Comparison of ENCODE assay signal across 8 cellular contexts in the genomic region with DNA sequence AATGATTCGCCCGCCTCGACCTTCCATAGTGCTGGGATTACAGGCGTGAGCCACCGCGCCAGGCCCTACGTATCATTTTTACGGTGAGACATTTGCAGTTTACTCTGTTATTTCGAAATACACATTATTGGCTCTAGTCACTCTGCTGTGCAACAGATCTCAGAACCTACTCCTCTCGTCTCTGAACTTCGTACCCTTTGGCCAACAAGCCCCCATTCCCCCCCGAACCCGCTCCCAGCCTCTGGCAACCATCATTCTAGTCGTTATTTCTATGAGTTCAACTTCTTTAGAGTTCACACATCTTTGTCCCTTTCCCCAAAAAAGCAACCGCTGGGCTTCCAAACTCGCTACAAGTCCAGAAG. TPM values are rescaled to one million over a fixed set of nuclear protein-coding genes. Genes with fewer than 3 reads are reported as not detected.
A peak's percentile ranks its signal among the peaks of the same experiment; 100 is the strongest.
DNase-seq lines count a peak whose midpoint lies in the region; ATAC-seq, FAIRE-seq and TF ChIP-seq lines count a peak whose summit lies in the region.

No MANE protein-coding gene starts in this region.

- CTCF ChIA-PET in A549 (lab: Yijun Ruan, JAX): interaction anchor here (0.6 to 8.9 kb wide), 39 partner anchors 9 to 476 kb away, joined by 3 to 112 read pairs (median 5); a partner anchor contains a TSS
- CTCF ChIA-PET in Panc1 (lab: Charles Lee): interaction anchor here (0.9 to 1.3 kb wide), 4 partner anchors 16 to 33 kb away, joined by 3 to 28 read pairs (median 6); a partner anchor contains a TSS

- DNase-seq in A549 (ENCODE audit: low read depth in 1 of 2, low spot score in 1 of 2) (no peak), Panc1 (ENCODE audit: low read depth, low spot score) (no peak), colonic mucosa (peak; percentile 59), lower lobe of right lung (peak; percentile 59), NCI-H1436 (lab: John Stamatoyannopoulos, UW) (no peak)

- intact Hi-C loops in Panc1 (cut with micrococcal nuclease; ENCODE audit: unreplicated experiment) (loop anchor here (1.0 kb wide), 1 partner anchor 93 kb away; no protein-coding TSS in a partner anchor), colonic mucosa (cut with DNase I) (loop anchor here (5.0 kb wide), 1 partner anchor 94 kb away; no protein-coding TSS in a partner anchor), lower lobe of right lung (cut with DNase I) (loop anchor here (5.0 kb wide), 1 partner anchor 176 kb away; no protein-coding TSS in a partner anchor)

- ATAC-seq in A549 (peak in 1 of 2 experiments; percentile 10; a peak in 3 of 6 replicates), GM18498 (IDR thresholded peaks at IDR 0.05; ENCODE audit: unreplicated experiment) (peak; percentile 7), Panc1 (no peak), lower lobe of right lung (peak; percentile 60 to 65), GM18868 (IDR thresholded peaks at IDR 0.05; ENCODE audit: unreplicated experiment) (no peak)

- no peak for TF ChIP-seq POLR2A in A549 (IDR thresholded peaks at IDR 0.05; ENCODE audit: low read length)

- H3K4me2 ChIP-seq in A549: peak overlapping the region; percentile 74

- FAIRE-seq in A549 (lab: Jason Lieb, UNC): no peak

- H3K27ac ChIP-seq in A549 (peak overlapping the region; percentile 92 to 94), Panc1 (ENCODE audit: low read length) (peak overlapping the region; percentile 81), colonic mucosa (peak overlapping the region; percentile 81), lower lobe of right lung (peak overlapping the region; percentile 87), thymus (ENCODE audit: low read depth) (no peak overlapping the region)

- in situ Hi-C loops in Panc1 (cut with HindIII; ENCODE audit: low pct_unique_long_range_greater_than_20kb, low sequenced_read_pairs): no loop called here

- peaks cover 11% of the 10 kb centered on the region for H3K36me3 ChIP-seq in Panc1 (ENCODE audit: control insufficient read depth, insufficient read depth, low read length)
- no peaks in the 10 kb centered on the region for H3K36me3 ChIP-seq in colonic mucosa
- H3K36me3 ChIP-seq in lower lobe of right lung: peaks cover 32% of the 10 kb centered on the region
- no peaks in the 10 kb centered on the region for H3K36me3 ChIP-seq in thymus (ENCODE audit: control insufficient read depth, insufficient read depth)

- H3K4me1 ChIP-seq in A549 (peaks cover 71% of the 10 kb centered on the region), Panc1 (ENCODE audit: control insufficient read depth, insufficient read depth, low read length) (no peaks in the 10 kb centered on the region), colonic mucosa (no peaks in the 10 kb centered on the region), lower lobe of right lung (peaks cover 8% of the 10 kb centered on the region), thymus (ENCODE audit: control insufficient read depth, insufficient read depth, low read length) (no peaks in the 10 kb centered on the region)

- H3K4me3 ChIP-seq in A549 (peak overlapping the region; percentile 96), Panc1 (ENCODE audit: low read depth in 2 of 2, low read length in 2 of 2) (peak overlapping the region; percentile 69 to 86), colonic mucosa (peak overlapping the region; percentile 63), lower lobe of right lung (peak overlapping the region; percentile 74), thymus (ENCODE audit: low read length) (peak overlapping the region; percentile 42)

- no peak for TF ChIP-seq RAD21 in A549 (conservative IDR thresholded peaks at IDR 0.05 in 1 of 2, IDR thresholded peaks at IDR 0.05 in 1 of 2)

- H3K9me3 ChIP-seq in A549 (0 out of 3 replicates have a peak, but pooled peaks cover 4% of the 10 kb centered on the region), Panc1 (ENCODE audit: control insufficient read depth, insufficient read depth, low read depth, low read length) (no peaks in the 10 kb centered on the region), colonic mucosa (no peaks in the 10 kb centered on the region), lower lobe of right lung (no peaks in the 10 kb centered on the region), thymus (ENCODE audit: control insufficient read depth) (no peaks in the 10 kb centered on the region)

- 2% methylated on average over 16 of the region's 16 CpGs for WGBS in A549 (ENCODE audit: missing lambda C conversion rate)
- 3% methylated on average over 16 of the region's 16 CpGs for WGBS in thymus

- POLR2A ChIA-PET in A549 (lab: Yijun Ruan, JAX) (interaction anchor here (0.6 to 4.6 kb wide), 9 partner anchors 10 to 41 kb away, joined by 3 to 37 read pairs (median 4); a partner anchor contains a TSS), Panc1 (lab: Charles Lee) (no interaction called here)

- H3K9ac ChIP-seq in colonic mucosa (ENCODE audit: low read depth in 2 of 2, low read length in 2 of 2): peak overlapping the region; percentile 71 to 91

- H3K27me3 ChIP-seq in Panc1 (ENCODE audit: control insufficient read depth, insufficient read depth, low read length): no peaks in the 10 kb centered on the region
- H3K27me3 ChIP-seq in colonic mucosa: no peaks in the 10 kb centered on the region
- H3K27me3 ChIP-seq in lower lobe of right lung (ENCODE audit: low read depth): no peaks in the 10 kb centered on the region
- H3K27me3 ChIP-seq in thymus (ENCODE audit: control insufficient read depth, insufficient read depth): peaks cover 28% of the 10 kb centered on the region

- TF ChIP-seq CTCF in A549 (IDR thresholded peaks at IDR 0.05): no peak
- TF ChIP-seq CTCF in Panc1 (IDR thresholded peaks at IDR 0.05): no peak
- TF ChIP-seq CTCF in colonic mucosa (IDR thresholded peaks at IDR 0.05): no peak
- no peak for TF ChIP-seq CTCF in lower lobe of right lung (IDR thresholded peaks at IDR 0.05)

- BruUV-seq in Panc1 (replicated peaks; lab: Mats Ljungman, UMichigan): TSS peak; percentile 87

- no peak for TF ChIP-seq EP300 in A549 (IDR thresholded peaks at IDR 0.05)

TF ChIP-seq in A549, 52 proteins besides CTCF, POLR2A, EP300 and RAD21:
- TF ChIP-seq, protein P1, sequence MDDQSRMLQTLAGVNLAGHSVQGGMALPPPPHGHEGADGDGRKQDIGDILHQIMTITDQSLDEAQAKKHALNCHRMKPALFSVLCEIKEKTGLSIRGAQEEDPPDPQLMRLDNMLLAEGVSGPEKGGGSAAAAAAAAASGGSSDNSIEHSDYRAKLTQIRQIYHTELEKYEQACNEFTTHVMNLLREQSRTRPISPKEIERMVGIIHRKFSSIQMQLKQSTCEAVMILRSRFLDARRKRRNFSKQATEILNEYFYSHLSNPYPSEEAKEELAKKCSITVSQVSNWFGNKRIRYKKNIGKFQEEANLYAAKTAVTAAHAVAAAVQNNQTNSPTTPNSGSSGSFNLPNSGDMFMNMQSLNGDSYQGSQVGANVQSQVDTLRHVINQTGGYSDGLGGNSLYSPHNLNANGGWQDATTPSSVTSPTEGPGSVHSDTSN (IDR thresholded peaks at IDR 0.05): peak; percentile 42; the same call in 1 of the 2 replicates
- TF ChIP-seq ZC3H11A (IDR thresholded peaks at IDR 0.05): no peak

RNA-seq across cellular contexts. Expression of a gene that starts 0.7 kb away (rescaled TPM):
- 563 and 672 TPM in 2 replicates for polyA plus RNA-seq in A549 (2011; rRNA removed)
- polyA plus RNA-seq in A549 (2012; cell fraction: cytosol; rRNA removed): 218 and 220 TPM in 2 replicates
- polyA plus RNA-seq in A549 (2012; cell fraction: nucleus; rRNA removed): 70.5 and 156 TPM in 2 replicates
- polyA plus RNA-seq in A549 (2017; fragmentation: RNase III; extraction: RNeasy Plus Mini Kit Qiagen cat#74134 plus additional on column Dnase treatment): 494 to 552 TPM (median 495 TPM) in 3 replicates
- polyA minus RNA-seq in A549 (2011; rRNA and poly(A)+ RNA removed): 221 and 291 TPM in 2 replicates
- total RNA-seq in Panc1 (2021; ENCODE audit: unreplicated experiment): 46.0 TPM
- polyA plus RNA-seq in Panc1 (2012; ENCODE audit: insufficient read length): 32.4 TPM
- 10 to 100 TPM; 55.6 to 85.3 TPM for total RNA-seq in colonic mucosa
- 42.7 TPM for total RNA-seq in lower lobe of right lung
- 16.5 TPM for polyA plus RNA-seq in thymus

RNA-seq across cellular contexts. Expression of a gene that starts 32.4 kb away (rescaled TPM):
- 8.4 and 12.1 TPM in 2 replicates for polyA plus RNA-seq in A549 (2011; rRNA removed)
- 4.3 and 4.4 TPM in 2 replicates for polyA plus RNA-seq in A549 (2012; cell fraction: cytosol; rRNA removed)
- polyA plus RNA-seq in A549 (2012; cell fraction: nucleus; rRNA removed): 3.0 and 3.9 TPM in 2 replicates
- 8.4 to 8.6 TPM (median 8.5 TPM) in 3 replicates for polyA plus RNA-seq in A549 (2017; fragmentation: RNase III; extraction: RNeasy Plus Mini Kit Qiagen cat#74134 plus additional on column Dnase treatment)
- 1.4 and 1.6 TPM in 2 replicates for polyA minus RNA-seq in A549 (2011; rRNA and poly(A)+ RNA removed)
- 6.0 TPM for total RNA-seq in Panc1 (2021; ENCODE audit: unreplicated experiment)
- polyA plus RNA-seq in Panc1 (2012; ENCODE audit: insufficient read length): 2.8 TPM
- total RNA-seq in colonic mucosa: 1 to 10 TPM; 7.8 to 9.0 TPM
- total RNA-seq in lower lobe of right lung: 4.7 TPM
- polyA plus RNA-seq in thymus: 8.8 TPM

Comparison
In these comparisons a context has a peak if more than half of its experiments do, and no peak if none do; other contexts are left out.
1. ATAC-seq: peak in GM18498 (single experiment) and lower lobe of right lung (2 of 2); none in Panc1 (single experiment) and GM18868 (single experiment).
2. DNase-seq: peak in colonic mucosa (single experiment) and lower lobe of right lung (single experiment); none in A549 (0 of 2), Panc1 (single experiment) and NCI-H1436 (single experiment).
3. H3K4me3 ChIP-seq: peak in every context shown above with its lines; median percentile 96 in A549; 78 in Panc1; 74 in lower lobe of right lung; 63 in colonic mucosa; 42 in thymus.